Comparison of ENCODE assay signal across 21 cellular contexts in the genomic region with DNA sequence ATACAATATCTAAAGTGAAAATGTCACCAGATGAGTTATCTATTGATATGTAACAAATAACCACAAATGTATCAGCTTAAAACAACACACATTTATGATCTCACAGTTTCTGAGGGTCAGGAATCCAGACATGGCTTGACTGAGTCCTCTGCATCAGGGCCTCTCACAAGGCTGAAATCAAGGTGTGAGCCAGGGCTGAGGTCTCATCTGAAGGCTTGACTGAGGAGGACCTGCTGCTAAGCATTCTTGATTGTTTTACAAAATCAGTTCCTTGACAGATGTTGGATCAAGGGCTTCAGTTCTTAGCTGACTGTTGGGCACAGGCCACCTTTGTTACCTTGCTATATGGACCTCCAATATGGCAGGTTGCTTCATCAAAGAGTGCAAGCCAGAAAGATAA.
"Had no signal": no experiment of that assay in that cellular context is flagged by ENCODE, and none has a peak within 500 bp of the region (broad histone marks: within the 10 kb centered on the region; RNA-seq: fewer than 3 reads in every experiment).

No MANE protein-coding gene starts in this region.

- ATAC-seq: gastrocnemius medialis; left lobe of liver; naive thymus-derived CD8-positive, alpha-beta T cell; psoas muscle; right cardiac atrium; stimulated activated effector memory CD8-positive, alpha-beta T cell treated with anti-CD3 and anti-CD28 coated beads, Interleukin-12 subunit alpha, Interleukin-12 subunit beta, amount 100 ng/mL, for 72 hours had no signal

- H3K9me3 ChIP-seq: ovary, thyroid gland had no signal

- H3K4me1 ChIP-seq: psoas muscle, thyroid gland had no signal

- H3K4me3 ChIP-seq: gastrocnemius medialis, ovary, psoas muscle, sigmoid colon, stomach, thyroid gland had no signal

- H3K36me3 ChIP-seq: gastrocnemius medialis, ovary, sigmoid colon, stomach, thyroid gland had no signal

- DNase-seq: cortex of kidney; foreskin fibroblast; gastrocnemius medialis; kidney; mesenchymal stem cell; naive thymus-derived CD8-positive, alpha-beta T cell; nephron progenitor cell; nucleus accumbens; ovary; posterior cingulate gyrus; psoas muscle; right cardiac atrium; sigmoid colon; stimulated activated CD4-positive, alpha-beta T cell treated with anti-CD3 and anti-CD28 coated beads, Interleukin-2, amount 100 ng/mL, for 24 hours; stimulated activated CD4-positive, alpha-beta T cell treated with anti-CD3 and anti-CD28 coated beads, Interleukin-4, amount 100 ng/mL, for 24 hours; stimulated activated naive CD4-positive, alpha-beta T cell treated with Interleukin-2 at 50 U/mL for 16 hours; stomach; thyroid gland; trophoblast cell had no signal

- H3K27ac ChIP-seq: gastrocnemius medialis, ovary, psoas muscle, sigmoid colon, stomach, thyroid gland had no signal

- H3K27me3 ChIP-seq: ovary, sigmoid colon, stomach, thyroid gland had no signal

- FAIRE-seq: kidney had no signal
